Comparison of ENCODE assay signal across 8 cellular contexts in the genomic region with DNA sequence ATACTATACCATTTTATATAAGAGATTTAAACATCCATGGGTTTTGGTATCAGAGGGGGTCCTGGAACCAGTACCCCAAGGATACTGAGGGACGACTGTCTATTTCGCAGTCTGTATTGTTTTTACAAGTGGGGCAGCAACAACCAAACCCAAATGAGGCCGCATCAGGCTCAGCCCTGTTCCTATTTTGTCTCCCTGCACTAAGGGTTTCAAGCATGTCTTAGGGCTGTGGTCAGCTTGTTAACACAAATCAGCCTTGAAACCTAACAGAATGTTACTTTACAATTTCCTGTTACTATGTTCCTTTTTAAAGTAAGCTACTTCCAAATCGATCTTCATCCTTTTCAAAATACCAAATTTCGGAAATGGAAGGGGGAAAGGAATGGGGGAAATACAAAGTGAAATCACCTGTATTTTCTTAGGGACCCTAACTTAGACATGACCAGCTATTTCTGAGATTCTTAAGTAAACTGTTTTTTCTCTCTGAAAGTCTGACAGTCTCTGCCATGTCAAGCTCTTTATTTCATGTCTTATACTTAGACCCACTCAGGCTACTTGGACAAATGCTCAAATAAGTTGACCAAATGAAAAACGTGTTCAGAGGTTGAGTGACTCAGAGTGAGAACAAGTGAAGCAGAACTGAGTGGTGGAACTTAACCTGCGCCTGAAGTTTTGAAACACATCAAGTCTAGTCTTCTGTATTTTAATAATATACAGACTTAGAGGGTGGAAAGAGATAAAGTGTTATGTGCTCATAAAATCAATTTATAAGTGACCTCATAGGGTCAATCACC.
DNase-seq lines count a peak whose midpoint lies in the region; ATAC-seq and TF ChIP-seq lines count a peak whose summit lies in the region.

No MANE protein-coding gene starts in this region.

- H3K27ac ChIP-seq in lower lobe of right lung (peak overlapping the region; percentile 68), hepatocyte (no peak overlapping the region)

- no peaks in the 10 kb centered on the region for H4K20me1 ChIP-seq in hepatocyte (ENCODE audit: insufficient read depth, poor library complexity, severe bottlenecking)

- H3K9me3 ChIP-seq in lower lobe of right lung (no peaks in the 10 kb centered on the region), hepatocyte (ENCODE audit: low read depth) (no peaks in the 10 kb centered on the region)

- H3K27me3 ChIP-seq in lower lobe of right lung (ENCODE audit: low read depth) (no peaks in the 10 kb centered on the region), hepatocyte (no peaks in the 10 kb centered on the region)

- H3K36me3 ChIP-seq in lower lobe of right lung, result no peaks in the 10 kb centered on the region
- H3K36me3 ChIP-seq in hepatocyte (replicated peaks; ENCODE audit: insufficient read depth, low read depth), result no peaks in the 10 kb centered on the region

- intact Hi-C loops in lower lobe of right lung (cut with DNase I), result no loop called here

- H2AFZ ChIP-seq in hepatocyte, result no peak overlapping the region

- H3K79me2 ChIP-seq in hepatocyte, result no peaks in the 10 kb centered on the region

- ATAC-seq in HG02678 (IDR thresholded peaks at IDR 0.05; ENCODE audit: unreplicated experiment), result peak; percentile 82
- ATAC-seq in lower lobe of right lung, result peak; percentile 56 to 64

- H3K4me3 ChIP-seq in lower lobe of right lung, result no peak overlapping the region
- no peak overlapping the region for H3K4me3 ChIP-seq in hepatocyte

- no peak overlapping the region for H3K4me2 ChIP-seq in hepatocyte

- TF ChIP-seq CTCF in lower lobe of right lung (IDR thresholded peaks at IDR 0.05) (no peak), hepatocyte (IDR thresholded peaks at IDR 0.05; ENCODE audit: poor library complexity) (no peak)

- 89% methylated on average over 7 of the region's 7 CpGs for WGBS in hepatocyte (ENCODE audit: low lambda C conversion rate, missing lambda C conversion rate)

- peak; percentile 3 for DNase-seq in NK-92 treated with Interleukin-12 subunit alpha and Interleukin-12 subunit beta, amount 100 ng/mL, for 24 hours (lab: John Stamatoyannopoulos, UW)
- DNase-seq in NK-92 (lab: John Stamatoyannopoulos, UW; ENCODE audit: unreplicated experiment), result no peak
- peak; percentile 50 for DNase-seq in NOMO-1 treated with DMSO at 0.1 percent for 48 hours (lab: John Stamatoyannopoulos, UW; ENCODE audit: unreplicated experiment)
- no peak for DNase-seq in lower lobe of right lung
- DNase-seq in NCI-H2029 (lab: John Stamatoyannopoulos, UW), result no peak
- no peak for DNase-seq in hepatocyte (ENCODE audit: low spot score)
- no peak for DNase-seq in NCI-H1694 treated with DMSO at 0.1 percent for 48 hours (lab: John Stamatoyannopoulos, UW)

- no peaks in the 10 kb centered on the region for H3K9me2 ChIP-seq in hepatocyte (replicated peaks; ENCODE audit: insufficient read depth)

- H3K4me1 ChIP-seq in lower lobe of right lung (peaks cover 12% of the 10 kb centered on the region), hepatocyte (ENCODE audit: insufficient read depth) (peaks cover 6% of the 10 kb centered on the region)

Comparison
In these comparisons a context has a peak if more than half of its experiments do, and no peak if none do; other contexts are left out.
1. DNase-seq: peak in NK-92 treated with Interleukin-12 subunit alpha and Interleukin-12 subunit beta, amount 100 ng/mL, for 24 hours (single experiment) and NOMO-1 treated with DMSO at 0.1 percent for 48 hours (single experiment); none in NK-92 (single experiment), lower lobe of right lung (single experiment), NCI-H2029 (single experiment), hepatocyte (single experiment) and NCI-H1694 treated with DMSO at 0.1 percent for 48 hours (single experiment).